ENCODE assay signal across 22 cellular contexts in genomic region chr12:125856899-125857298, GRCh38.
DNase-seq lines count a peak whose midpoint lies in the region; TF ChIP-seq lines count a peak whose summit lies in the region.
"Had no signal": no experiment of that assay in that cellular context is flagged by ENCODE, and none has a peak within 500 bp of the region (broad histone marks: within the 10 kb centered on the region; RNA-seq: fewer than 3 reads in every experiment).

No MANE protein-coding gene starts in this region.

- peaks cover 2% of the 10 kb centered on the region for H3K36me3 Mint-ChIP-seq in endodermal cell (ENCODE audit: low read depth)
- H3K36me3 Mint-ChIP-seq: CD8-positive, alpha-beta memory T cell; T-cell had no signal

- no peak overlapping the region for H3K4me3 Mint-ChIP-seq in endodermal cell
- H3K4me3 Mint-ChIP-seq: T-cell had no signal

- no peaks in the 10 kb centered on the region for H3K4me1 ChIP-seq in endodermal cell (ENCODE audit: control insufficient read depth, insufficient read depth, low read length)
- H3K4me1 ChIP-seq: HAP-1, SJCRH30 had no signal

- H3K4me1 Mint-ChIP-seq in endodermal cell: peaks cover 8% of the 10 kb centered on the region
- H3K4me1 Mint-ChIP-seq: CD8-positive, alpha-beta memory T cell; T-cell had no signal

- H3K36me3 ChIP-seq in endodermal cell (ENCODE audit: control insufficient read depth, insufficient read depth, low read length): no peaks in the 10 kb centered on the region
- H3K36me3 ChIP-seq: HAP-1, SJCRH30 had no signal

- peak; percentile 53 for TF ChIP-seq CTCF in LNCaP clone FGC (IDR thresholded peaks at IDR 0.05; ENCODE audit: control insufficient read depth, extremely low read depth, insufficient read depth)
- peak; percentile 48 for TF ChIP-seq CTCF in endodermal cell (conservative IDR thresholded peaks at IDR 0.05)

- peaks cover 67% of the 10 kb centered on the region for H3K9me3 ChIP-seq in endodermal cell (ENCODE audit: control insufficient read depth, low read length)
- H3K9me3 ChIP-seq: HAP-1, SJCRH30 had no signal

- 29% methylated on average over 1 of the region's 3 CpGs; no CpG with 5 or more reads in 1 of the 2 experiments for WGBS in endodermal cell (ENCODE audit: insufficient coverage in 1 of 2, insufficient read length in 1 of 2), 2 experiments

- DNase-seq in NCI-H524 (lab: John Stamatoyannopoulos, UW): peak; percentile 16 to 20
- no peak for DNase-seq in NCI-H524 treated with DMSO at 0.1 percent for 48 hours (lab: John Stamatoyannopoulos, UW)
- DNase-seq in LNCaP clone FGC (ENCODE audit: low read depth): no peak
- peak; percentile 56 for DNase-seq in endodermal cell
- DNase-seq in putamen (ENCODE audit: low spot score): peak; percentile 13
- DNase-seq in iPS-NIHi11 (ENCODE audit: low spot score): no peak
- DNase-seq in stimulated activated naive CD4-positive, alpha-beta T cell treated with Interleukin-2 at 50 U/mL for 16 hours (lab: John Stamatoyannopoulos, UW): no peak
- DNase-seq: Calu3; CD8-positive, alpha-beta memory T cell; DMS153; GF-D8; NCI-H1092 treated with DMSO at 0.1 percent for 48 hours; NCI-H146; NCI-H2029 treated with DMSO at 0.1 percent for 48 hours; NCI-H446; NCI-H69; SJCRH30; T-cell had no signal

- H3K27me3 Mint-ChIP-seq in endodermal cell (ENCODE audit: insufficient read depth): peaks cover 21% of the 10 kb centered on the region

- no peak overlapping the region for H3K27ac Mint-ChIP-seq in endodermal cell
- H3K27ac Mint-ChIP-seq: CD8-positive, alpha-beta memory T cell; T-cell had no signal

- H3K9me3 Mint-ChIP-seq in endodermal cell: peaks cover 7% of the 10 kb centered on the region

- H3K9ac ChIP-seq in endodermal cell (ENCODE audit: extremely low read depth, low read length, poor library complexity, severe bottlenecking): no peak overlapping the region

- H3K27ac ChIP-seq in endodermal cell (ENCODE audit: low read depth, low read length): no peak overlapping the region
- H3K27ac ChIP-seq: C4-2B, HL-60, SJCRH30 had no signal

- no peaks in the 10 kb centered on the region for H3K27me3 ChIP-seq in endodermal cell (ENCODE audit: control insufficient read depth, insufficient read depth, low read length, poor library complexity, severe bottlenecking)
- H3K27me3 ChIP-seq: SJCRH30 had no signal

- H3K4me3 ChIP-seq in LNCaP clone FGC (ENCODE audit: low read depth, low read length) (no peak overlapping the region), endodermal cell (ENCODE audit: low read length) (no peak overlapping the region)
- H3K4me3 ChIP-seq: HAP-1, K562, SJCRH30 had no signal

Comparison
In these comparisons a context has a peak if more than half of its experiments do, and no peak if none do; other contexts are left out.
1. DNase-seq: peak in NCI-H524 (2 of 2), endodermal cell (single experiment) and putamen (single experiment); none in NCI-H524 treated with DMSO at 0.1 percent for 48 hours (single experiment), LNCaP clone FGC (single experiment), iPS-NIHi11 (single experiment) and stimulated activated naive CD4-positive, alpha-beta T cell treated with Interleukin-2 at 50 U/mL for 16 hours (single experiment).